Comparison of ENCODE assay signal across 18 cellular contexts in genomic region chr17:49467175-49467574, GRCh38. TPM values are rescaled to one million over a fixed set of nuclear protein-coding genes. Genes with fewer than 3 reads are reported as not detected.
DNase-seq lines count a peak whose midpoint lies in the region; ATAC-seq and TF ChIP-seq lines count a peak whose summit lies in the region.
"Had no signal": no experiment of that assay in that cellular context is flagged by ENCODE, and none has a peak within 500 bp of the region (broad histone marks: within the 10 kb centered on the region; RNA-seq: fewer than 3 reads in every experiment).

No MANE protein-coding gene starts in this region.

- TF ChIP-seq CTCF in RWPE2 (IDR thresholded peaks at IDR 0.05; ENCODE audit: poor library complexity, severe bottlenecking), result no peak
- no peak for TF ChIP-seq CTCF in nephron (IDR thresholded peaks at IDR 0.05; ENCODE audit: unreplicated experiment in 3 of 3)

- peaks cover 63% of the 10 kb centered on the region for H3K4me1 Mint-ChIP-seq in nephron

- TF ChIP-seq POLR2A in erythroblast (IDR thresholded peaks at IDR 0.05; ENCODE audit: low read length), result no peak

- in situ Hi-C loops in GM23248 (cut with MboI), result no loop called here

- DNase-seq in GM23248, result peak; percentile 26
- DNase-seq in RWPE2 (ENCODE audit: low spot score), result no peak
- no peak for DNase-seq in stimulated activated CD4-positive, alpha-beta T cell treated with anti-CD3 and anti-CD28 coated beads, Interleukin-2, amount 100 ng/mL, for 24 hours
- DNase-seq in erythroblast (lab: John Stamatoyannopoulos, UW), result no peak
- no peak for DNase-seq in NCI-H187 treated with DMSO at 0.1 percent for 48 hours (lab: John Stamatoyannopoulos, UW)
- DNase-seq: AML-193; Caco-2; Calu3; CD4-positive, alpha-beta T cell; CD8-positive, alpha-beta T cell; DMS79 treated with DMSO at 0.1 percent for 48 hours had no signal

- H3K4me3 ChIP-seq in GM23248 (no peak overlapping the region), RWPE2 (ENCODE audit: severe bottlenecking) (no peak overlapping the region)
- H3K4me3 ChIP-seq: A549; BLaER1 treated with 17β-estradiol and CSF1 and Interleukin-3, amounts not matched to agents 10 nM and 100 nM; GM12878 had no signal

- H3K27ac Mint-ChIP-seq in nephron, result peak overlapping the region in 2 of 3 experiments; percentile 56 to 63
- H3K27ac Mint-ChIP-seq: B cell; CD4-positive, alpha-beta T cell; CD8-positive, alpha-beta T cell had no signal

- H3K27me3 Mint-ChIP-seq in nephron (ENCODE audit: low read depth), result peaks cover 53% of the 10 kb centered on the region

- peaks cover 7% of the 10 kb centered on the region for H3K4me1 ChIP-seq in GM23248 (ENCODE audit: insufficient read depth)
- no peaks in the 10 kb centered on the region for H3K4me1 ChIP-seq in RWPE2 (ENCODE audit: insufficient read depth, poor library complexity, severe bottlenecking)
- H3K4me1 ChIP-seq: A549, Caco-2 had no signal

- H3K9me3 ChIP-seq in GM23248 (ENCODE audit: low read depth), result no peaks in the 10 kb centered on the region
- peaks cover 2% of the 10 kb centered on the region for H3K9me3 ChIP-seq in RWPE2 (ENCODE audit: severe bottlenecking)

- H2AFZ ChIP-seq in GM23248, result no peak overlapping the region

- no peaks in the 10 kb centered on the region for H3K79me2 ChIP-seq in GM23248 (ENCODE audit: insufficient read depth)

- H3K4me2 ChIP-seq in GM23248 (ENCODE audit: unreplicated experiment), result no peak overlapping the region
- H3K4me2 ChIP-seq: A549; BLaER1 treated with 17β-estradiol and CSF1 and Interleukin-3, amounts not matched to agents 10 nM and 100 nM had no signal

- H3K9ac ChIP-seq in GM23248, result no peak overlapping the region
- H3K9ac ChIP-seq: BLaER1 treated with 17β-estradiol and CSF1 and Interleukin-3, amounts not matched to agents 10 nM and 100 nM had no signal

- ATAC-seq in RWPE2 (ENCODE audit: low read depth), result 0 out of 3 replicates have a peak, but pooled peaks have one; percentile 33
- ATAC-seq: CD8-positive, alpha-beta T cell; GM12878 had no signal

- no peaks in the 10 kb centered on the region for H3K36me3 ChIP-seq in GM23248 (ENCODE audit: low read depth)
- no peaks in the 10 kb centered on the region for H3K36me3 ChIP-seq in RWPE2 (ENCODE audit: low read depth)
- H3K36me3 ChIP-seq: BLaER1 treated with 17β-estradiol and CSF1 and Interleukin-3, amounts not matched to agents 10 nM and 100 nM had no signal

- no peak overlapping the region for H3K4me3 Mint-ChIP-seq in nephron
- H3K4me3 Mint-ChIP-seq: B cell; CD4-positive, alpha-beta T cell; CD8-positive, alpha-beta T cell had no signal

- H3K27ac ChIP-seq in GM23248, result no peak overlapping the region
- H3K27ac ChIP-seq in RWPE2 (ENCODE audit: poor library complexity, severe bottlenecking), result no peak overlapping the region
- H3K27ac ChIP-seq: 22Rv1; A549; BLaER1 treated with 17β-estradiol and CSF1 and Interleukin-3, amounts not matched to agents 10 nM and 100 nM; C4-2B had no signal

- no peaks in the 10 kb centered on the region for H3F3A ChIP-seq in GM23248 (ENCODE audit: insufficient read depth)

- no peaks in the 10 kb centered on the region for H4K20me1 ChIP-seq in GM23248 (ENCODE audit: insufficient read depth)
- H4K20me1 ChIP-seq: BLaER1 treated with 17β-estradiol and CSF1 and Interleukin-3, amounts not matched to agents 10 nM and 100 nM had no signal

- H3K27me3 ChIP-seq in GM23248 (replicated peaks; ENCODE audit: insufficient read depth) (peaks cover 34% of the 10 kb centered on the region), RWPE2 (ENCODE audit: insufficient read depth, poor library complexity, severe bottlenecking) (peaks cover 19% of the 10 kb centered on the region)
- H3K27me3 ChIP-seq: BLaER1 treated with 17β-estradiol and CSF1 and Interleukin-3, amounts not matched to agents 10 nM and 100 nM had no signal

- H3K36me3 Mint-ChIP-seq in nephron (ENCODE audit: low read depth), result no peaks in the 10 kb centered on the region
- H3K36me3 Mint-ChIP-seq: CD8-positive, alpha-beta T cell had no signal

- no peaks in the 10 kb centered on the region for H3K9me2 ChIP-seq in GM23248 (ENCODE audit: insufficient read depth)

- peaks cover 2% of the 10 kb centered on the region for H3K9me3 Mint-ChIP-seq in nephron

- WGBS in GM23248 (ENCODE audit: low coverage in 1 of 2, low lambda C conversion rate in 2 of 2, missing lambda C conversion rate in 2 of 2), 2 experiments, result 55 to 79% methylated on average over 1 of the region's 1 CpG

RNA-seq across cellular contexts. Expression of gene NGFR, which starts 27.9 kb away (rescaled TPM):
- 0.25 and 0.43 TPM in 2 replicates for total RNA-seq in GM23248 (2014; rRNA removed; shearing (Covaris generic))
- polyA plus RNA-seq in GM23248 (2016; fragmentation: Nextera tagmentation; extraction: Ambion mirVana), result 0.60 and 0.81 TPM in 2 replicates

RNA-seq across cellular contexts. Expression of gene PHB1, which starts 52.5 kb away (rescaled TPM):
- total RNA-seq in GM23248 (2014; rRNA removed; shearing (Covaris generic)), result 85.4 and 107 TPM in 2 replicates
- polyA plus RNA-seq in GM23248 (2016; fragmentation: Nextera tagmentation; extraction: Ambion mirVana), result 177 and 191 TPM in 2 replicates
